ENCODE assay signal across 8 cellular contexts in genomic region chr7:107147464-107148214, GRCh38. TPM values are rescaled to one million over a fixed set of nuclear protein-coding genes. Genes with fewer than 3 reads are reported as not detected.
DNase-seq lines count a peak whose midpoint lies in the region; ATAC-seq, FAIRE-seq and TF ChIP-seq lines count a peak whose summit lies in the region.

No MANE protein-coding gene starts in this region.

- no peaks in the 10 kb centered on the region for H3K27me3 ChIP-seq in pancreas

- peaks cover 0 to 6% (median 3%) of the 10 kb centered on the region in 3 donors for H3K4me1 ChIP-seq in pancreas

- POLR2A ChIA-PET in activated naive CD8-positive, alpha-beta T cell treated with anti-CD3 and anti-CD28 coated beads, Interleukin-2, amount 10 ng/mL, durations not matched to agents 7 days and 5 days (lab: Charles Lee), result interaction anchor here (1.6 kb wide), 1 partner anchor 20 kb away, joined by 4 read pairs; no protein-coding TSS in a partner anchor
- POLR2A ChIA-PET in activated B cell treated with CpG ODN at 0.5 μM for 24 hours (lab: Charles Lee), result interaction anchor here (0.6 to 6.5 kb wide), 3 partner anchors 16 to 284 kb away, joined by 3 to 32 read pairs (median 17); partner anchors contain the start of gene HBP1

- CTCF ChIA-PET in activated B cell treated with CpG ODN at 0.5 μM for 24 hours (lab: Charles Lee), result interaction anchor here (0.6 to 7.5 kb wide), 22 partner anchors 9 to 727 kb away, joined by 3 to 166 read pairs (median 5); partner anchors contain the start of gene HBP1

- intact Hi-C loops in activated B cell treated with CpG ODN at 0.5 μM for 24 hours (cut with micrococcal nuclease) (loop anchor here (1.0 to 5.0 kb wide), 5 partner anchors 21 to 727 kb away; no protein-coding TSS in a partner anchor), pancreas (cut with DNase I) (loop anchor here in 2 of 3 donors (5.0 to 10.0 kb wide), 3 partner anchors 193 to 355 kb away; no protein-coding TSS in a partner anchor)
- intact Hi-C loops in activated T-helper 2 cell treated with anti-CD3 and anti-CD28 coated beads, Interferon-gamma antibody, Interleukin-2, Interleukin-4, amounts not matched to agents 10 μg/mL and 5 μg/mL and 100 μg/mL, durations not matched to agents 14 hours and 24 hours and 36 hours (cut with micrococcal nuclease), result no loop called here

- ATAC-seq in activated naive CD8-positive, alpha-beta T cell treated with anti-CD3 and anti-CD28 coated beads, Interleukin-2, amount 10 ng/mL, durations not matched to agents 7 days and 5 days (ENCODE audit: low read depth), result peak; percentile 75
- ATAC-seq in activated B cell treated with CpG ODN at 0.5 μM for 24 hours (ENCODE audit: low read depth), result peak; percentile 68
- peak; percentile 71 to 91 (median 84) for ATAC-seq in pancreas

- H3K27ac Mint-ChIP-seq in activated naive CD8-positive, alpha-beta T cell treated with anti-CD3 and anti-CD28 coated beads, Interleukin-2, amount 10 ng/mL, durations not matched to agents 7 days and 5 days, result no peak overlapping the region
- no peak overlapping the region for H3K27ac Mint-ChIP-seq in activated naive CD8-positive, alpha-beta T cell treated with anti-CD3 and anti-CD28 coated beads for 36 hours
- no peak overlapping the region for H3K27ac Mint-ChIP-seq in activated B cell treated with CpG ODN at 0.5 μM for 24 hours
- no peak overlapping the region for H3K27ac Mint-ChIP-seq in activated T-helper 2 cell treated with anti-CD3 and anti-CD28 coated beads, Interferon-gamma antibody, Interleukin-2, Interleukin-4, amounts not matched to agents 10 μg/mL and 5 μg/mL and 100 μg/mL, durations not matched to agents 14 hours and 24 hours and 36 hours

- H3K27ac ChIP-seq in pancreas, result no peak overlapping the region

- no peaks in the 10 kb centered on the region for H3K27me3 Mint-ChIP-seq in activated naive CD8-positive, alpha-beta T cell treated with anti-CD3 and anti-CD28 coated beads, Interleukin-2, amount 10 ng/mL, durations not matched to agents 7 days and 5 days
- no peaks in the 10 kb centered on the region for H3K27me3 Mint-ChIP-seq in activated naive CD8-positive, alpha-beta T cell treated with anti-CD3 and anti-CD28 coated beads for 36 hours
- no peaks in the 10 kb centered on the region for H3K27me3 Mint-ChIP-seq in activated B cell treated with CpG ODN at 0.5 μM for 24 hours
- H3K27me3 Mint-ChIP-seq in activated T-helper 2 cell treated with anti-CD3 and anti-CD28 coated beads, Interferon-gamma antibody, Interleukin-2, Interleukin-4, amounts not matched to agents 10 μg/mL and 5 μg/mL and 100 μg/mL, durations not matched to agents 14 hours and 24 hours and 36 hours (ENCODE audit: low read depth), result peaks cover 5% of the 10 kb centered on the region

- H3K36me3 ChIP-seq in pancreas, result no peaks in the 10 kb centered on the region

- H3K9me3 ChIP-seq in pancreas, result no peaks in the 10 kb centered on the region

- peaks cover 2% of the 10 kb centered on the region for H3K4me1 Mint-ChIP-seq in activated naive CD8-positive, alpha-beta T cell treated with anti-CD3 and anti-CD28 coated beads, Interleukin-2, amount 10 ng/mL, durations not matched to agents 7 days and 5 days
- H3K4me1 Mint-ChIP-seq in activated naive CD8-positive, alpha-beta T cell treated with anti-CD3 and anti-CD28 coated beads for 36 hours, result peaks cover 8% of the 10 kb centered on the region
- H3K4me1 Mint-ChIP-seq in activated B cell treated with CpG ODN at 0.5 μM for 24 hours, result peaks cover 10% of the 10 kb centered on the region
- no peaks in the 10 kb centered on the region for H3K4me1 Mint-ChIP-seq in activated T-helper 2 cell treated with anti-CD3 and anti-CD28 coated beads, Interferon-gamma antibody, Interleukin-2, Interleukin-4, amounts not matched to agents 10 μg/mL and 5 μg/mL and 100 μg/mL, durations not matched to agents 14 hours and 24 hours and 36 hours (ENCODE audit: low read depth)

- H3K4me3 Mint-ChIP-seq in activated naive CD8-positive, alpha-beta T cell treated with anti-CD3 and anti-CD28 coated beads, Interleukin-2, amount 10 ng/mL, durations not matched to agents 7 days and 5 days, result no peak overlapping the region
- no peak overlapping the region for H3K4me3 Mint-ChIP-seq in activated naive CD8-positive, alpha-beta T cell treated with anti-CD3 and anti-CD28 coated beads for 36 hours
- no peak overlapping the region for H3K4me3 Mint-ChIP-seq in activated B cell treated with CpG ODN at 0.5 μM for 24 hours
- H3K4me3 Mint-ChIP-seq in activated T-helper 2 cell treated with anti-CD3 and anti-CD28 coated beads, Interferon-gamma antibody, Interleukin-2, Interleukin-4, amounts not matched to agents 10 μg/mL and 5 μg/mL and 100 μg/mL, durations not matched to agents 14 hours and 24 hours and 36 hours (ENCODE audit: low read depth), result no peak overlapping the region

- no peaks in the 10 kb centered on the region for H3K9me3 Mint-ChIP-seq in activated naive CD8-positive, alpha-beta T cell treated with anti-CD3 and anti-CD28 coated beads, Interleukin-2, amount 10 ng/mL, durations not matched to agents 7 days and 5 days
- no peaks in the 10 kb centered on the region for H3K9me3 Mint-ChIP-seq in activated naive CD8-positive, alpha-beta T cell treated with anti-CD3 and anti-CD28 coated beads for 36 hours
- H3K9me3 Mint-ChIP-seq in activated B cell treated with CpG ODN at 0.5 μM for 24 hours, result no peaks in the 10 kb centered on the region
- H3K9me3 Mint-ChIP-seq in activated T-helper 2 cell treated with anti-CD3 and anti-CD28 coated beads, Interferon-gamma antibody, Interleukin-2, Interleukin-4, amounts not matched to agents 10 μg/mL and 5 μg/mL and 100 μg/mL, durations not matched to agents 14 hours and 24 hours and 36 hours, result no peaks in the 10 kb centered on the region

- no peak for FAIRE-seq in pancreas (lab: Jason Lieb, UNC)

- TF ChIP-seq CTCF in activated B cell treated with CpG ODN at 0.5 μM for 24 hours (IDR thresholded peaks at IDR 0.05) (no peak), fibroblast of the aortic adventitia (IDR thresholded peaks at IDR 0.05; ENCODE audit: insufficient read depth, low read length) (peak; percentile 76), pancreas (IDR thresholded peaks at IDR 0.05) (peak in 3 of 4 donors; percentile 14 to 46 (median 23))

- DNase-seq in activated naive CD8-positive, alpha-beta T cell treated with anti-CD3 and anti-CD28 coated beads, Interleukin-2, amount 10 ng/mL, durations not matched to agents 7 days and 5 days, result no peak
- no peak for DNase-seq in activated naive CD8-positive, alpha-beta T cell treated with anti-CD3 and anti-CD28 coated beads for 36 hours
- DNase-seq in HT1080 (ENCODE audit: low read depth) (peak; percentile 41), activated B cell treated with CpG ODN at 0.5 μM for 24 hours (no peak), fibroblast of the aortic adventitia (ENCODE audit: low read depth) (peak; percentile 62), pancreas (peak in 1 of 6 donors; percentile 19), NCI-H187 treated with DMSO at 0.1 percent for 48 hours (lab: John Stamatoyannopoulos, UW) (no peak)
- no peak for DNase-seq in activated T-helper 2 cell treated with anti-CD3 and anti-CD28 coated beads, Interferon-gamma antibody, Interleukin-2, Interleukin-4, amounts not matched to agents 10 μg/mL and 5 μg/mL and 100 μg/mL, durations not matched to agents 14 hours and 24 hours and 36 hours (ENCODE audit: low spot score)

- WGBS in pancreas, 2 donors, result 5 to 6% methylated on average over 2 of the region's 2 CpGs

- H3K4me3 ChIP-seq in fibroblast of the aortic adventitia (ENCODE audit: low read depth, low read length), result no peak overlapping the region
- no peak overlapping the region for H3K4me3 ChIP-seq in pancreas

- H3K36me3 Mint-ChIP-seq in activated naive CD8-positive, alpha-beta T cell treated with anti-CD3 and anti-CD28 coated beads, Interleukin-2, amount 10 ng/mL, durations not matched to agents 7 days and 5 days, result no peaks in the 10 kb centered on the region
- no peaks in the 10 kb centered on the region for H3K36me3 Mint-ChIP-seq in activated naive CD8-positive, alpha-beta T cell treated with anti-CD3 and anti-CD28 coated beads for 36 hours
- no peaks in the 10 kb centered on the region for H3K36me3 Mint-ChIP-seq in activated B cell treated with CpG ODN at 0.5 μM for 24 hours (ENCODE audit: low read depth)
- H3K36me3 Mint-ChIP-seq in activated T-helper 2 cell treated with anti-CD3 and anti-CD28 coated beads, Interferon-gamma antibody, Interleukin-2, Interleukin-4, amounts not matched to agents 10 μg/mL and 5 μg/mL and 100 μg/mL, durations not matched to agents 14 hours and 24 hours and 36 hours (ENCODE audit: low read depth), result no peaks in the 10 kb centered on the region

RNA-seq across cellular contexts. Expression of gene HBP1, which starts 21.2 kb away (rescaled TPM):
- total RNA-seq in activated naive CD8-positive, alpha-beta T cell treated with anti-CD3 and anti-CD28 coated beads, Interleukin-2, amount 10 ng/mL, durations not matched to agents 7 days and 5 days, result 10 to 100 TPM; 56.4 to 58.3 TPM
- total RNA-seq in activated naive CD8-positive, alpha-beta T cell treated with anti-CD3 and anti-CD28 coated beads for 36 hours, result 10 to 100 TPM; 19.4 to 19.7 TPM
- total RNA-seq in HT1080 (2014; rRNA removed; shearing (Covaris generic)), result 20.6 and 25.9 TPM in 2 replicates
- 29.6 and 39.3 TPM in 2 replicates for polyA plus RNA-seq in HT1080 (2015; cell fraction: cytosol; rRNA removed)
- 62.1 and 64.7 TPM in 2 replicates for polyA plus RNA-seq in HT1080 (2015; cell fraction: nucleus; rRNA removed)
- total RNA-seq in activated B cell treated with CpG ODN at 0.5 μM for 24 hours, result 53.6 and 59.9 TPM in 2 replicates
- total RNA-seq in fibroblast of the aortic adventitia (ENCODE audit: low replicate concordance), result 90.9 and 106 TPM in 2 replicates
- total RNA-seq in pancreas, result 10 to 100 TPM; 22.6 to 50.4 (median 32.2) TPM
- 10 to 100 TPM; 13.3 to 19.4 TPM for polyA plus RNA-seq in pancreas
- 17.0 and 19.3 TPM in 2 replicates for total RNA-seq in activated T-helper 2 cell treated with anti-CD3 and anti-CD28 coated beads, Interferon-gamma antibody, Interleukin-2, Interleukin-4, amounts not matched to agents 10 μg/mL and 5 μg/mL and 100 μg/mL, durations not matched to agents 14 hours and 24 hours and 36 hours

Comparison
In these comparisons a context has a peak if more than half of its experiments do, and no peak if none do; other contexts are left out.
1. DNase-seq: peak in HT1080 (single experiment) and fibroblast of the aortic adventitia (single experiment); none in activated naive CD8-positive, alpha-beta T cell treated with anti-CD3 and anti-CD28 coated beads, Interleukin-2, amount 10 ng/mL, durations not matched to agents 7 days and 5 days (single experiment), activated naive CD8-positive, alpha-beta T cell treated with anti-CD3 and anti-CD28 coated beads for 36 hours (single experiment), activated B cell treated with CpG ODN at 0.5 μM for 24 hours (single experiment), NCI-H187 treated with DMSO at 0.1 percent for 48 hours (single experiment) and activated T-helper 2 cell treated with anti-CD3 and anti-CD28 coated beads, Interferon-gamma antibody, Interleukin-2, Interleukin-4, amounts not matched to agents 10 μg/mL and 5 μg/mL and 100 μg/mL, durations not matched to agents 14 hours and 24 hours and 36 hours (single experiment).
2. Peak in every context shown above with its lines, with median percentiles within 50 percentile points of each other: ATAC-seq.